Comparison of ENCODE assay signal across 1 cellular context in the genomic region with DNA sequence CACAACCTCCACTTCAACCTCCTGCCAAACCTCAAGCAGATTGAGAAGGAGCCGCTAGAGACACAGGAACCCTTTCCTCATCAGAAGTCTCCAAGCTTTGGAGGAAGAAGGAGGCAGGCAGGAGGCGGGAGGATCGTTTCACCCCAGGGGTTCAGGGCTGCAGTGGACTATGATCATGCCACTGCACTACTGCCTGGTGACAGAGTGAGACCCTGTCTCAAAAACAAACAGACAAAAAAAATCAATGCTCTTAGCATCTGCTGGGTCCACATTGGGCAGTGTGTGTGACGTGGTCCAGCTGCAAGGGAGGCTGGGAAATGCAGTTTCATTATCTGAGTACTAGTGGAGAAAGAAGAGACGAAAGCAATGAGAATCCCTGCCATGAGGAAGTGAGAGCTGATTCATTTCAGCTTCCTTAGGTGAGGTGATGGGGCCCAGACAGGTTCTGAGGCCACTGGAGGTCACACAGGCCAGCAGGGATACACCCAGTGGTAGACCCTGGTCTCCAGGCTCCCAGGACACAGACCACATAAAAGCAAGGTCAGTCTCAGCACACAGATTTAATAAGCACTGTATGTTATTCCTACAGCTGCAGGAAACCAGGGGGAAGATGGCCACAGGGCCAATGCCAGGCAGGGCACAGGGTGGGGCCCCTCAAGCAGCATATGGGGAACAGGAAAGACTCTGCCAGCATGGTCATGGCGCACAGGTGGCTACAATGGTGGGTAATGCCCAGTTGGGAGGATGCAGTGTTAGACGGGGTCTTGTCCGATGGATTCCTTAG.
TF ChIP-seq lines count a peak whose summit lies in the region.

No MANE protein-coding gene starts in this region.

TF ChIP-seq in H1, 55 proteins besides CTCF, POLR2A, EP300 and RAD21 (continued from another document):
- TF ChIP-seq NANOG (IDR thresholded peaks at IDR 0.05; ENCODE audit: insufficient read depth, low read depth, low read length, poor library complexity, severe bottlenecking) (no peak), NRF1 (IDR thresholded peaks at IDR 0.05; ENCODE audit: low read depth, low read length) (no peak), PHF8 (conservative IDR thresholded peaks at IDR 0.05; ENCODE audit: low read depth, low read length) (no peak)
- TF ChIP-seq, protein P1, sequence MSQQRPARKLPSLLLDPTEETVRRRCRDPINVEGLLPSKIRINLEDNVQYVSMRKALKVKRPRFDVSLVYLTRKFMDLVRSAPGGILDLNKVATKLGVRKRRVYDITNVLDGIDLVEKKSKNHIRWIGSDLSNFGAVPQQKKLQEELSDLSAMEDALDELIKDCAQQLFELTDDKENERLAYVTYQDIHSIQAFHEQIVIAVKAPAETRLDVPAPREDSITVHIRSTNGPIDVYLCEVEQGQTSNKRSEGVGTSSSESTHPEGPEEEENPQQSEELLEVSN (IDR thresholded peaks at IDR 0.05): no peak
